ENCODE assay signal across 2 cellular contexts in genomic region chr9:97850746-97851449, GRCh38.
TF ChIP-seq lines count a peak whose summit lies in the region.

No MANE protein-coding gene starts in this region.

TF ChIP-seq in A549, 52 proteins besides CTCF, POLR2A, EP300 and RAD21 (continued from another document):
- no peak for TF ChIP-seq FOSB (CRISPR knock-in tag; IDR thresholded peaks at IDR 0.05)
- TF ChIP-seq NPAS2 (CRISPR knock-in tag; IDR thresholded peaks at IDR 0.05; ENCODE audit: borderline replicate concordance): no peak
- TF ChIP-seq FOSL2 (IDR thresholded peaks at IDR 0.05): no peak
- TF ChIP-seq FOSL2 (CRISPR knock-in tag; IDR thresholded peaks at IDR 0.05): no peak

TF ChIP-seq in SK-N-SH treated with all-trans-retinoic acid at 6 μM for 48 hours, 23 proteins besides CTCF, POLR2A, EP300 and RAD21 (continued from another document):
- TF ChIP-seq, protein P1, sequence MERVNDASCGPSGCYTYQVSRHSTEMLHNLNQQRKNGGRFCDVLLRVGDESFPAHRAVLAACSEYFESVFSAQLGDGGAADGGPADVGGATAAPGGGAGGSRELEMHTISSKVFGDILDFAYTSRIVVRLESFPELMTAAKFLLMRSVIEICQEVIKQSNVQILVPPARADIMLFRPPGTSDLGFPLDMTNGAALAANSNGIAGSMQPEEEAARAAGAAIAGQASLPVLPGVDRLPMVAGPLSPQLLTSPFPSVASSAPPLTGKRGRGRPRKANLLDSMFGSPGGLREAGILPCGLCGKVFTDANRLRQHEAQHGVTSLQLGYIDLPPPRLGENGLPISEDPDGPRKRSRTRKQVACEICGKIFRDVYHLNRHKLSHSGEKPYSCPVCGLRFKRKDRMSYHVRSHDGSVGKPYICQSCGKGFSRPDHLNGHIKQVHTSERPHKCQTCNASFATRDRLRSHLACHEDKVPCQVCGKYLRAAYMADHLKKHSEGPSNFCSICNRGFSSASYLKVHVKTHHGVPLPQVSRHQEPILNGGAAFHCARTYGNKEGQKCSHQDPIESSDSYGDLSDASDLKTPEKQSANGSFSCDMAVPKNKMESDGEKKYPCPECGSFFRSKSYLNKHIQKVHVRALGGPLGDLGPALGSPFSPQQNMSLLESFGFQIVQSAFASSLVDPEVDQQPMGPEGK (CRISPR knock-in tag; IDR thresholded peaks at IDR 0.05; ENCODE audit: borderline replicate concordance): no peak
- TF ChIP-seq OSR1 (CRISPR knock-in tag; IDR thresholded peaks at IDR 0.05): no peak
- TF ChIP-seq ESRRG (CRISPR knock-in tag; IDR thresholded peaks at IDR 0.05): no peak
- TF ChIP-seq CSDC2 (CRISPR knock-in tag; IDR thresholded peaks at IDR 0.05): no peak
- no peak for TF ChIP-seq RARB (CRISPR knock-in tag; IDR thresholded peaks at IDR 0.05)
- no peak for TF ChIP-seq TOX (CRISPR knock-in tag; IDR thresholded peaks at IDR 0.05; ENCODE audit: borderline replicate concordance)
- no peak for TF ChIP-seq ARNTL (CRISPR knock-in tag; IDR thresholded peaks at IDR 0.05; ENCODE audit: borderline replicate concordance, low read depth)
- no peak for TF ChIP-seq SNAI2 (CRISPR knock-in tag; IDR thresholded peaks at IDR 0.05)
- TF ChIP-seq, protein P2, sequence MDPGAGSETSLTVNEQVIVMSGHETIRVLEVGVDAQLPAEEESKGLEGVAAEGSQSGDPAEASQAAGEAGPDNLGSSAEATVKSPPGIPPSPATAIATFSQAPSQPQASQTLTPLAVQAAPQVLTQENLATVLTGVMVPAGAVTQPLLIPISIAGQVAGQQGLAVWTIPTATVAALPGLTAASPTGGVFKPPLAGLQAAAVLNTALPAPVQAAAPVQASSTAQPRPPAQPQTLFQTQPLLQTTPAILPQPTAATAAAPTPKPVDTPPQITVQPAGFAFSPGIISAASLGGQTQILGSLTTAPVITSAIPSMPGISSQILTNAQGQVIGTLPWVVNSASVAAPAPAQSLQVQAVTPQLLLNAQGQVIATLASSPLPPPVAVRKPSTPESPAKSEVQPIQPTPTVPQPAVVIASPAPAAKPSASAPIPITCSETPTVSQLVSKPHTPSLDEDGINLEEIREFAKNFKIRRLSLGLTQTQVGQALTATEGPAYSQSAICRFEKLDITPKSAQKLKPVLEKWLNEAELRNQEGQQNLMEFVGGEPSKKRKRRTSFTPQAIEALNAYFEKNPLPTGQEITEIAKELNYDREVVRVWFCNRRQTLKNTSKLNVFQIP (CRISPR knock-in tag; IDR thresholded peaks at IDR 0.05; ENCODE audit: borderline replicate concordance, low read depth): no peak
- TF ChIP-seq, protein P3, sequence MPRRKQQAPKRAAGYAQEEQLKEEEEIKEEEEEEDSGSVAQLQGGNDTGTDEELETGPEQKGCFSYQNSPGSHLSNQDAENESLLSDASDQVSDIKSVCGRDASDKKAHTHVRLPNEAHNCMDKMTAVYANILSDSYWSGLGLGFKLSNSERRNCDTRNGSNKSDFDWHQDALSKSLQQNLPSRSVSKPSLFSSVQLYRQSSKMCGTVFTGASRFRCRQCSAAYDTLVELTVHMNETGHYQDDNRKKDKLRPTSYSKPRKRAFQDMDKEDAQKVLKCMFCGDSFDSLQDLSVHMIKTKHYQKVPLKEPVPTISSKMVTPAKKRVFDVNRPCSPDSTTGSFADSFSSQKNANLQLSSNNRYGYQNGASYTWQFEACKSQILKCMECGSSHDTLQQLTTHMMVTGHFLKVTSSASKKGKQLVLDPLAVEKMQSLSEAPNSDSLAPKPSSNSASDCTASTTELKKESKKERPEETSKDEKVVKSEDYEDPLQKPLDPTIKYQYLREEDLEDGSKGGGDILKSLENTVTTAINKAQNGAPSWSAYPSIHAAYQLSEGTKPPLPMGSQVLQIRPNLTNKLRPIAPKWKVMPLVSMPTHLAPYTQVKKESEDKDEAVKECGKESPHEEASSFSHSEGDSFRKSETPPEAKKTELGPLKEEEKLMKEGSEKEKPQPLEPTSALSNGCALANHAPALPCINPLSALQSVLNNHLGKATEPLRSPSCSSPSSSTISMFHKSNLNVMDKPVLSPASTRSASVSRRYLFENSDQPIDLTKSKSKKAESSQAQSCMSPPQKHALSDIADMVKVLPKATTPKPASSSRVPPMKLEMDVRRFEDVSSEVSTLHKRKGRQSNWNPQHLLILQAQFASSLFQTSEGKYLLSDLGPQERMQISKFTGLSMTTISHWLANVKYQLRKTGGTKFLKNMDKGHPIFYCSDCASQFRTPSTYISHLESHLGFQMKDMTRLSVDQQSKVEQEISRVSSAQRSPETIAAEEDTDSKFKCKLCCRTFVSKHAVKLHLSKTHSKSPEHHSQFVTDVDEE (CRISPR knock-in tag; IDR thresholded peaks at IDR 0.05): no peak
- no peak for TF ChIP-seq PPARA (CRISPR knock-in tag; IDR thresholded peaks at IDR 0.05; ENCODE audit: borderline replicate concordance)
- no peak for TF ChIP-seq ZFP3 (CRISPR knock-in tag; IDR thresholded peaks at IDR 0.05)
- no peak for TF ChIP-seq GLIS3 (CRISPR knock-in tag; IDR thresholded peaks at IDR 0.05)
- TF ChIP-seq ZFP30 (CRISPR knock-in tag; IDR thresholded peaks at IDR 0.05): no peak
- TF ChIP-seq, protein P4, sequence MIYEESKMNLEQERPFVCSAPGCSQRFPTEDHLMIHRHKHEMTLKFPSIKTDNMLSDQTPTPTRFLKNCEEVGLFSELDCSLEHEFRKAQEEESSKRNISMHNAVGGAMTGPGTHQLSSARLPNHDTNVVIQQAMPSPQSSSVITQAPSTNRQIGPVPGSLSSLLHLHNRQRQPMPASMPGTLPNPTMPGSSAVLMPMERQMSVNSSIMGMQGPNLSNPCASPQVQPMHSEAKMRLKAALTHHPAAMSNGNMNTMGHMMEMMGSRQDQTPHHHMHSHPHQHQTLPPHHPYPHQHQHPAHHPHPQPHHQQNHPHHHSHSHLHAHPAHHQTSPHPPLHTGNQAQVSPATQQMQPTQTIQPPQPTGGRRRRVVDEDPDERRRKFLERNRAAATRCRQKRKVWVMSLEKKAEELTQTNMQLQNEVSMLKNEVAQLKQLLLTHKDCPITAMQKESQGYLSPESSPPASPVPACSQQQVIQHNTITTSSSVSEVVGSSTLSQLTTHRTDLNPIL (CRISPR knock-in tag; IDR thresholded peaks at IDR 0.05; ENCODE audit: low read depth): no peak
- no peak for TF ChIP-seq TCF4 (CRISPR knock-in tag; IDR thresholded peaks at IDR 0.05; ENCODE audit: borderline replicate concordance)
- no peak for TF ChIP-seq ZNF565 (CRISPR knock-in tag; conservative IDR thresholded peaks at IDR 0.05; ENCODE audit: low read depth)
